7 cellular contexts compared by ENCODE assay signal in the genomic region with DNA sequence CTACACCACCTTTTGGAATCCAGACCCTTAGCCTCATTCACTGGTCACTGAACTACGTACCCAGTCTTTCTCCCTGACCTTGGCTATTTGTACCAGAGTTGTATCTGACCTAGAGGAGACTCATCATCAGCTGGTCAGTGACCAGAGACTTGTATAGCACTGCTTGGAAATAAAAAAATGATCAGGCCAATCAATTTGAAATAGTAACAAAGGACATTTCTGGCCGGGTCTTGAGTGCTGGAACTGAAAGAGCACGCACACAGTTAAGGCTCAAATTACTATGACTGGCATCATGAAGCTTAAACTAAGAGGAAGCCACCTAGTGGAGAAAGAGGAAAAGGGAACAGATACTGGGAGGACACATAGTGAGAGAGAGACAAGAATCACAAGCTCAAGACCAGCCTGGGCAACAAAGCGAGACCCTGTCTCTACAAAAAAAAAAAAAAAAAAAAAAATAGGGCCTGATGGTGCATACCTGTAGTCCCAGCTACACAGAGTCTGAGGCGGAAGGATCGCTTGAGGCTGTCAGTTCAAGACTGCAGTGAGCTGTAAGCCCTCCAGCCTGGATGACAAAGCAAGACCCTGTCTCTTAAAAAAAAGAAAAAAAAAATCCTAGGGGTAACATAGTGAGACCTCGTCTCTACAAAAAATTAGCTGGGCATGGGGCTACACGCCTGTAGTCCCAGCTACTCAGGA.
DNase-seq lines count a peak whose midpoint lies in the region; ATAC-seq and TF ChIP-seq lines count a peak whose summit lies in the region.

No MANE protein-coding gene starts in this region.

- H3K4me3 ChIP-seq in astrocyte of the spinal cord (ENCODE audit: low read depth, low read length) = no peak overlapping the region
- peak overlapping the region; percentile 25; the same call in 1 of the 2 replicates for H3K4me3 ChIP-seq in iPS-20b (ENCODE audit: low read length)

- H3K36me3 ChIP-seq in iPS-20b (ENCODE audit: insufficient read depth, low read depth, low read length) = no peaks in the 10 kb centered on the region

- H3K27ac Mint-ChIP-seq in stimulated activated memory B cell treated with anti-CD40 and anti-IgM and Interleukin-4, amounts not matched to agents 10 μg/mL and 1 μg/mL and 100 μg/mL, for 72 hours = no peak overlapping the region

- H3K9me3 Mint-ChIP-seq in stimulated activated memory B cell treated with anti-CD40 and anti-IgM and Interleukin-4, amounts not matched to agents 10 μg/mL and 1 μg/mL and 100 μg/mL, for 72 hours = no peaks in the 10 kb centered on the region

- H3K36me3 Mint-ChIP-seq in stimulated activated memory B cell treated with anti-CD40 and anti-IgM and Interleukin-4, amounts not matched to agents 10 μg/mL and 1 μg/mL and 100 μg/mL, for 72 hours = no peaks in the 10 kb centered on the region

- H3K4me1 ChIP-seq in iPS-20b (ENCODE audit: insufficient read depth, low read length) = peaks cover 7% of the 10 kb centered on the region; the same call in 1 of the 2 replicates

- no peak overlapping the region for H3K9ac ChIP-seq in iPS-20b (ENCODE audit: low read depth, low read length)

- H3K27me3 ChIP-seq in iPS-20b (ENCODE audit: insufficient read depth, low read length) = no peaks in the 10 kb centered on the region

- DNase-seq in GM04503 (ENCODE audit: low read depth) = peak; percentile 23
- DNase-seq in NCI-H748 treated with DMSO at 0.1 percent for 48 hours (lab: John Stamatoyannopoulos, UW) = peak; percentile 82
- peak; percentile 79 for DNase-seq in astrocyte of the spinal cord (ENCODE audit: low read depth, low spot score)

- no peak overlapping the region for H3K27ac ChIP-seq in iPS-20b (ENCODE audit: low read length)

- H3K4me3 Mint-ChIP-seq in stimulated activated memory B cell treated with anti-CD40 and anti-IgM and Interleukin-4, amounts not matched to agents 10 μg/mL and 1 μg/mL and 100 μg/mL, for 72 hours = no peak overlapping the region

- peaks cover 4% of the 10 kb centered on the region for H3K4me1 Mint-ChIP-seq in stimulated activated memory B cell treated with anti-CD40 and anti-IgM and Interleukin-4, amounts not matched to agents 10 μg/mL and 1 μg/mL and 100 μg/mL, for 72 hours

- in situ Hi-C loops in astrocyte of the spinal cord (cut with HindIII; ENCODE audit: low sequenced_read_pairs) = no loop called here

- peak; percentile 73 for TF ChIP-seq CTCF in astrocyte of the spinal cord (IDR thresholded peaks at IDR 0.05; ENCODE audit: low read depth, low read length)

- peak; percentile 98 for ATAC-seq in GM21515 (IDR thresholded peaks at IDR 0.05; ENCODE audit: unreplicated experiment)
- peak; percentile 98 for ATAC-seq in HG03575 (IDR thresholded peaks at IDR 0.05; ENCODE audit: extremely low read depth, insufficient number of reproducible peaks, low FRiP score, unreplicated experiment)
- ATAC-seq in stimulated activated memory B cell treated with anti-CD40 and anti-IgM and Interleukin-4, amounts not matched to agents 10 μg/mL and 1 μg/mL and 100 μg/mL, for 72 hours = peak; percentile 98

- H3K9me3 ChIP-seq in iPS-20b (ENCODE audit: insufficient read depth, low read depth, low read length) = no peaks in the 10 kb centered on the region

- H3K27me3 Mint-ChIP-seq in stimulated activated memory B cell treated with anti-CD40 and anti-IgM and Interleukin-4, amounts not matched to agents 10 μg/mL and 1 μg/mL and 100 μg/mL, for 72 hours = no peaks in the 10 kb centered on the region

Comparison
In these comparisons a context has a peak if more than half of its experiments do, and no peak if none do; other contexts are left out.
1. DNase-seq: peak in every context shown above with its lines; median percentile 82 in NCI-H748 treated with DMSO at 0.1 percent for 48 hours; 79 in astrocyte of the spinal cord; 23 in GM04503.